ENCODE assay signal across 8 cellular contexts in the genomic region with DNA sequence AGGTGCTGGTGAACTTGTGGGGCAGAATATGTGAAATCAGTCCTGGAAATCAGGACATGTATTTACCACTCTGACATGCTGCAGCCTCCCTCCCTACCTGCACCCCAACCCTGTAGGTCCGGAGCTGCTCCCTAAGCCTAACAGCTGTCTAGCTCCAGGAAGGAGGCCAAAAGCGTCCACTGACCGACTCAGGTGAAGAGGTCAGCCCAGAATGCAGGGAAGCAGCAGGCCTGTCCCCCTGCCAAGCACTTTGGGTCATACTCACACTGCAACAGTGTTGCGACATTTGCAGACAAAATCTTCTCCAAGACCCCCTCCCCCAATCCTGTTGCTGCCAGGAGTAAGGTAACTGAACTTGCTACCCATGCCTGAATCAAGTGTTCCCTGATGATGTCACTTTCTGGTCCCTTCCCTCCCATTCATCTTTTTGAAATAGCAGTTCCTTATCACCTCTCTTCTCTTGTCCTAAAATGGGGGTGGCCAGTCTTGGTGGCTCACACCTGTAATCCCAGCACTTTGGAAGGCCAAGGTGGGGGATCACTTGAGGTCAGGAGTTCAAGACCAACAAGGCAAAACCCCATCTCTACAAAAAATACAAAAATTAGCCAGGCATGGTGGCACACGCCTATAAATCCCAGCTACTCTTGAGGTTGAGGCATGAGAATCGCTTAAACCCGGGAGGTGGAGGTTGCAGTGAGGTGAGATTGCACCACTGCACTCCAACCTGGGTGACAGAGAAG. TPM values are rescaled to one million over a fixed set of nuclear protein-coding genes. Genes with fewer than 3 reads are reported as not detected.
DNase-seq lines count a peak whose midpoint lies in the region; ATAC-seq lines count a peak whose summit lies in the region.

No MANE protein-coding gene starts in this region.

- H3K4me3 ChIP-seq in iPS-18c (ENCODE audit: insufficient read depth, low read depth, low read length) = peak overlapping the region; percentile 99

- CTCF ChIA-PET in activated CD8-positive, alpha-beta T cell treated with anti-CD3 and anti-CD28 coated beads, Interleukin-2, amount 10 ng/mL, durations not matched to agents 7 days and 5 days (lab: Charles Lee) = no interaction called here

- DNase-seq in NCI-H2171 treated with DMSO at 0.1 percent for 48 hours (lab: John Stamatoyannopoulos, UW) (peak; percentile 5), NCI-H2171 (lab: John Stamatoyannopoulos, UW) (no peak), MV-4-11 (lab: John Stamatoyannopoulos, UW) (no peak), NCI-H524 (lab: John Stamatoyannopoulos, UW) (no peak)
- DNase-seq in activated CD8-positive, alpha-beta T cell treated with anti-CD3 and anti-CD28 coated beads, Interleukin-2, amount 10 ng/mL, durations not matched to agents 7 days and 5 days = no peak
- DNase-seq in stimulated activated naive CD8-positive, alpha-beta T cell treated with anti-CD3 and anti-CD28 coated beads, Interleukin-15, amount 100 ng/mL, for 72 hours = no peak

- peaks cover 3% of the 10 kb centered on the region for H3K9me3 ChIP-seq in iPS-18c (ENCODE audit: control insufficient read depth, insufficient read depth, low read length)

- POLR2A ChIA-PET in activated CD8-positive, alpha-beta T cell treated with anti-CD3 and anti-CD28 coated beads, Interleukin-2, amount 10 ng/mL, durations not matched to agents 7 days and 5 days (lab: Charles Lee) = interaction anchor here (2.5 to 2.9 kb wide), 2 partner anchors 9 to 46 kb away, joined by 9 to 49 read pairs; a partner anchor contains a TSS

- no peaks in the 10 kb centered on the region for H3K9me3 Mint-ChIP-seq in activated CD8-positive, alpha-beta T cell treated with anti-CD3 and anti-CD28 coated beads, Interleukin-2, amount 10 ng/mL, durations not matched to agents 7 days and 5 days (ENCODE audit: insufficient read depth)
- no peaks in the 10 kb centered on the region for H3K9me3 Mint-ChIP-seq in stimulated activated naive CD8-positive, alpha-beta T cell treated with anti-CD3 and anti-CD28 coated beads, Interleukin-15, amount 100 ng/mL, for 72 hours

- H3K27me3 Mint-ChIP-seq in activated CD8-positive, alpha-beta T cell treated with anti-CD3 and anti-CD28 coated beads, Interleukin-2, amount 10 ng/mL, durations not matched to agents 7 days and 5 days (ENCODE audit: low read depth) = no peaks in the 10 kb centered on the region
- H3K27me3 Mint-ChIP-seq in stimulated activated naive CD8-positive, alpha-beta T cell treated with anti-CD3 and anti-CD28 coated beads, Interleukin-15, amount 100 ng/mL, for 72 hours = no peaks in the 10 kb centered on the region

- peak overlapping the region; percentile 93 for H3K4me3 Mint-ChIP-seq in activated CD8-positive, alpha-beta T cell treated with anti-CD3 and anti-CD28 coated beads, Interleukin-2, amount 10 ng/mL, durations not matched to agents 7 days and 5 days
- peak overlapping the region; percentile 92 to 98 for H3K4me3 Mint-ChIP-seq in stimulated activated naive CD8-positive, alpha-beta T cell treated with anti-CD3 and anti-CD28 coated beads, Interleukin-15, amount 100 ng/mL, for 72 hours

- H3K36me3 Mint-ChIP-seq in activated CD8-positive, alpha-beta T cell treated with anti-CD3 and anti-CD28 coated beads, Interleukin-2, amount 10 ng/mL, durations not matched to agents 7 days and 5 days (ENCODE audit: low read depth) = peaks cover 18% of the 10 kb centered on the region

- H3K27ac Mint-ChIP-seq in activated CD8-positive, alpha-beta T cell treated with anti-CD3 and anti-CD28 coated beads, Interleukin-2, amount 10 ng/mL, durations not matched to agents 7 days and 5 days = peak overlapping the region; percentile 32
- no peak overlapping the region for H3K27ac Mint-ChIP-seq in stimulated activated naive CD8-positive, alpha-beta T cell treated with anti-CD3 and anti-CD28 coated beads, Interleukin-15, amount 100 ng/mL, for 72 hours

- H3K4me1 Mint-ChIP-seq in activated CD8-positive, alpha-beta T cell treated with anti-CD3 and anti-CD28 coated beads, Interleukin-2, amount 10 ng/mL, durations not matched to agents 7 days and 5 days (ENCODE audit: low read depth) = peaks cover 30% of the 10 kb centered on the region
- H3K4me1 Mint-ChIP-seq in stimulated activated naive CD8-positive, alpha-beta T cell treated with anti-CD3 and anti-CD28 coated beads, Interleukin-15, amount 100 ng/mL, for 72 hours = peaks cover 39% of the 10 kb centered on the region

- no peak for ATAC-seq in activated CD8-positive, alpha-beta T cell treated with anti-CD3 and anti-CD28 coated beads, Interleukin-2, amount 10 ng/mL, durations not matched to agents 7 days and 5 days
- ATAC-seq in stimulated activated naive CD8-positive, alpha-beta T cell treated with anti-CD3 and anti-CD28 coated beads, Interleukin-15, amount 100 ng/mL, for 72 hours = no peak
- no peak for ATAC-seq in HG03439 (IDR thresholded peaks at IDR 0.05; ENCODE audit: unreplicated experiment)

RNA-seq across cellular contexts. Expression of a gene that starts 1.3 kb away (rescaled TPM):
- total RNA-seq in activated CD8-positive, alpha-beta T cell treated with anti-CD3 and anti-CD28 coated beads, Interleukin-2, amount 10 ng/mL, durations not matched to agents 7 days and 5 days = 100 to 1,000 TPM; 177 to 185 TPM

RNA-seq across cellular contexts. Expression of a gene that starts 10.4 kb away (rescaled TPM):
- total RNA-seq in activated CD8-positive, alpha-beta T cell treated with anti-CD3 and anti-CD28 coated beads, Interleukin-2, amount 10 ng/mL, durations not matched to agents 7 days and 5 days = under 1 TPM; 0.89 to 0.97 TPM

RNA-seq across cellular contexts. Expression of a gene that starts 46.6 kb away (rescaled TPM):
- 10 to 100 TPM; 93.4 to 94.6 TPM for total RNA-seq in activated CD8-positive, alpha-beta T cell treated with anti-CD3 and anti-CD28 coated beads, Interleukin-2, amount 10 ng/mL, durations not matched to agents 7 days and 5 days

RNA-seq across cellular contexts. Expression of a gene that starts 54.8 kb away (rescaled TPM):
- 10 to 100 TPM; 12.3 to 13.2 TPM for total RNA-seq in activated CD8-positive, alpha-beta T cell treated with anti-CD3 and anti-CD28 coated beads, Interleukin-2, amount 10 ng/mL, durations not matched to agents 7 days and 5 days
